Comparison of ENCODE assay signal across 34 cellular contexts in genomic region chr14:43140453-43140852, GRCh38.
"Had no signal": no experiment of that assay in that cellular context is flagged by ENCODE, and none has a peak within 500 bp of the region (broad histone marks: within the 10 kb centered on the region; RNA-seq: fewer than 3 reads in every experiment).

No MANE protein-coding gene starts in this region.

- H3K4me3 ChIP-seq: adrenal gland, ascending aorta, body of pancreas, breast epithelium, cardiac muscle cell had no signal

- H3K36me3 ChIP-seq: adrenal gland, ascending aorta, brain microvascular endothelial cell, breast epithelium, cardiac muscle cell had no signal

- ATAC-seq: activated naive CD4-positive, alpha-beta T cell treated with anti-CD3 and anti-CD28 coated beads, Interleukin-2, amount 50 U/mL, for 72 hours; activated naive CD8-positive, alpha-beta T cell treated with anti-CD3 and anti-CD28 coated beads, Interleukin-2, amount 50 U/mL, for 24 hours; activated T-cell treated with anti-CD3 and anti-CD28 coated beads, Interleukin-2, amount 50 U/mL, for 4 hours; activated T-cell treated with anti-CD3 and anti-CD28 coated beads, Interleukin-2, amount 50 U/mL, for 72 hours; activated T-helper 17 cell treated with anti-CD3 and anti-CD28 coated beads, Interleukin-2, amount 50 U/mL, for 72 hours; body of pancreas had no signal

- H3K9me3 ChIP-seq: adrenal gland, ascending aorta, body of pancreas had no signal

- H3K4me1 ChIP-seq: adrenal gland, ascending aorta, body of pancreas, breast epithelium had no signal

- FAIRE-seq: astrocyte, bronchial epithelial cell had no signal

- H3K27ac ChIP-seq: adrenal gland, ascending aorta, body of pancreas, brain microvascular endothelial cell, breast epithelium, cardiac muscle cell had no signal

- DNase-seq: activated effector memory CD4-positive, alpha-beta T cell treated with anti-CD3 and anti-CD28 coated beads, Interleukin-2, amount 50 U/mL, for 16 hours; activated effector memory CD4-positive, alpha-beta T cell treated with Interleukin-2 at 50 U/mL for 16 hours; activated gamma-delta T cell; activated gamma-delta T cell treated with Interleukin-2 at 50 U/mL for 16 hours; activated naive CD4-positive, alpha-beta T cell; activated naive CD4-positive, alpha-beta T cell treated with anti-CD3 and anti-CD28 coated beads for 36 hours; activated naive CD4-positive, alpha-beta T cell treated with anti-CD3 and anti-CD28 coated beads, Interleukin-2, amount 10 ng/mL, durations not matched to agents 7 days and 5 days; activated naive CD4-positive, alpha-beta T cell treated with anti-CD3 and anti-CD28 coated beads, Interleukin-2, amount 50 U/mL, for 16 hours; activated naive CD4-positive, alpha-beta T cell treated with Interleukin-2 at 50 U/mL for 16 hours; activated naive CD8-positive, alpha-beta T cell treated with anti-CD3 and anti-CD28 coated beads for 36 hours; activated naive CD8-positive, alpha-beta T cell treated with anti-CD3 and anti-CD28 coated beads, Interleukin-2, amount 10 ng/mL, durations not matched to agents 7 days and 5 days; activated naive CD8-positive, alpha-beta T cell treated with anti-CD3 and anti-CD28 coated beads, Interleukin-2, amount 50 U/mL, for 24 hours; activated T-cell treated with anti-CD3 and anti-CD28 coated beads, Interleukin-2, amount 50 U/mL, for 1 hour; activated T-cell treated with anti-CD3 and anti-CD28 coated beads, Interleukin-2, amount 50 U/mL, for 24 hours; activated T-cell treated with anti-CD3 and anti-CD28 coated beads, Interleukin-2, amount 50 U/mL, for 4 hours; activated T-cell treated with anti-CD3 and anti-CD28 coated beads, Interleukin-2, amount 50 U/mL, for 48 hours; activated T-cell treated with anti-CD3 and anti-CD28 coated beads, Interleukin-2, amount 50 U/mL, for 72 hours; adrenal gland; amniotic stem cell; amygdala; anterior cingulate cortex; aorta; body of pancreas; brain microvascular endothelial cell; caudate nucleus; central memory CD4-positive, alpha-beta T cell; cerebellar nuclear complex had no signal

- H3K27me3 ChIP-seq: adrenal gland, ascending aorta, body of pancreas, brain microvascular endothelial cell, breast epithelium, cardiac muscle cell had no signal
